In the genomic region with DNA sequence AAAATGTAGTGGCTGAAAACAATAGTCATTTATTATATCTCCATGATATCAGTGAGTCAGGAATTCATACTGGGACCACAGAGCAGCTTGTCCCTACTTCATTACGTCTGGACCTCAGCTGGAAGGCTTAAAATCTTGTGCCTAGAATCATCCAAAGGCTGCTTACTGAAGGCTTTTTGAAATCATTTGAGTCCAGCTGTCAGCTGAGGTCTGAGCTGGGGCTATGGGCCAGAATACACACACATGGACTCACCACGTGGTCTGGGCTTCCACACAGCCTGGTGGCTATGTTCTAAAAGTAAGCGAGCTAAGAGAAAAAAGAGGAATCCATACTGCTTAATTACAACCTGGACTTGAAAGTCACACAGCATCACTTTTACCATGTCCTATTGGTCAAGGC, we compare ENCODE assay signal across 15 cellular contexts.
A peak's percentile ranks its signal among the peaks of the same experiment; 100 is the strongest.
DNase-seq lines count a peak whose midpoint lies in the region; ATAC-seq lines count a peak whose summit lies in the region.
"Had no signal": no experiment of that assay in that cellular context is flagged by ENCODE, and none has a peak within 500 bp of the region (broad histone marks: within the 10 kb centered on the region; RNA-seq: fewer than 3 reads in every experiment).

No MANE protein-coding gene starts in this region.

- no peak overlapping the region for H3K4me3 ChIP-seq in GM23248
- H3K4me3 ChIP-seq: BLaER1, GM23338 had no signal

- no peaks in the 10 kb centered on the region for H3K9me3 ChIP-seq in GM23248 (ENCODE audit: low read depth)
- H3K9me3 ChIP-seq: BLaER1 had no signal

- no peak overlapping the region for H3K27ac Mint-ChIP-seq in stimulated activated naive B cell treated with anti-CD40 and anti-IgM and Interleukin-4, amounts not matched to agents 10 μg/mL and 1 μg/mL and 100 μg/mL, for 72 hours
- H3K27ac Mint-ChIP-seq: activated naive CD8-positive, alpha-beta T cell; GM23338; stimulated activated memory B cell treated with anti-CD40 and anti-IgM and Interleukin-4, amounts not matched to agents 10 μg/mL and 1 μg/mL and 100 μg/mL, for 72 hours had no signal

- H3K4me3 Mint-ChIP-seq in stimulated activated naive B cell treated with anti-CD40 and anti-IgM and Interleukin-4, amounts not matched to agents 10 μg/mL and 1 μg/mL and 100 μg/mL, for 72 hours: no peak overlapping the region
- H3K4me3 Mint-ChIP-seq: activated naive CD8-positive, alpha-beta T cell; GM23338; stimulated activated memory B cell treated with anti-CD40 and anti-IgM and Interleukin-4, amounts not matched to agents 10 μg/mL and 1 μg/mL and 100 μg/mL, for 72 hours had no signal

- H3K36me3 Mint-ChIP-seq in stimulated activated naive B cell treated with anti-CD40 and anti-IgM and Interleukin-4, amounts not matched to agents 10 μg/mL and 1 μg/mL and 100 μg/mL, for 72 hours: no peaks in the 10 kb centered on the region
- H3K36me3 Mint-ChIP-seq: activated naive CD8-positive, alpha-beta T cell; stimulated activated memory B cell treated with anti-CD40 and anti-IgM and Interleukin-4, amounts not matched to agents 10 μg/mL and 1 μg/mL and 100 μg/mL, for 72 hours had no signal

- H3K4me2 ChIP-seq in GM23248 (ENCODE audit: unreplicated experiment): no peak overlapping the region
- H3K4me2 ChIP-seq: BLaER1, GM23338 had no signal

- H3K9ac ChIP-seq in GM23248: no peak overlapping the region
- H3K9ac ChIP-seq: BLaER1 had no signal

- intact Hi-C loops in head of caudate nucleus (cut with DNase I) (no loop called here), sciatic nerve (cut with DNase I) (no loop called here)

- H3K27ac ChIP-seq in GM23248: no peak overlapping the region
- H3K27ac ChIP-seq: BLaER1 had no signal

- H3K36me3 ChIP-seq in GM23248 (ENCODE audit: low read depth): no peaks in the 10 kb centered on the region
- H3K36me3 ChIP-seq: BLaER1 had no signal

- H3K9me3 Mint-ChIP-seq in stimulated activated naive B cell treated with anti-CD40 and anti-IgM and Interleukin-4, amounts not matched to agents 10 μg/mL and 1 μg/mL and 100 μg/mL, for 72 hours: no peaks in the 10 kb centered on the region
- H3K9me3 Mint-ChIP-seq: GM23338 had no signal

- peak; percentile 98 for ATAC-seq in sciatic nerve
- no peak for ATAC-seq in stimulated activated naive B cell treated with anti-CD40 and anti-IgM and Interleukin-4, amounts not matched to agents 10 μg/mL and 1 μg/mL and 100 μg/mL, for 72 hours (replicated peaks)
- no peak for ATAC-seq in HG02588 (IDR thresholded peaks at IDR 0.05; ENCODE audit: unreplicated experiment)
- ATAC-seq: GM23338; stimulated activated memory B cell treated with anti-CD40 and anti-IgM and Interleukin-4, amounts not matched to agents 10 μg/mL and 1 μg/mL and 100 μg/mL, for 72 hours had no signal

- no peaks in the 10 kb centered on the region for H4K20me1 ChIP-seq in GM23248 (ENCODE audit: insufficient read depth)
- H4K20me1 ChIP-seq: BLaER1 had no signal

- 16 to 20% methylated on average over 3 of the region's 3 CpGs for WGBS in GM23248 (ENCODE audit: low coverage in 1 of 2, low lambda C conversion rate in 2 of 2, missing lambda C conversion rate in 2 of 2), 2 experiments

- H2AFZ ChIP-seq in GM23248: peak overlapping the region; percentile 33; the same call in 1 of the 2 replicates
- H2AFZ ChIP-seq: GM23338 had no signal

- H3K4me1 ChIP-seq in GM23248 (ENCODE audit: insufficient read depth): no peaks in the 10 kb centered on the region
- H3K4me1 ChIP-seq: BLaER1 had no signal

- no peaks in the 10 kb centered on the region for H3K4me1 Mint-ChIP-seq in stimulated activated naive B cell treated with anti-CD40 and anti-IgM and Interleukin-4, amounts not matched to agents 10 μg/mL and 1 μg/mL and 100 μg/mL, for 72 hours
- H3K4me1 Mint-ChIP-seq: GM23338; stimulated activated memory B cell treated with anti-CD40 and anti-IgM and Interleukin-4, amounts not matched to agents 10 μg/mL and 1 μg/mL and 100 μg/mL, for 72 hours had no signal

- DNase-seq in GM23248 (peak; percentile 15), astrocyte of the hippocampus (ENCODE audit: low read depth, low spot score) (peak; percentile 56), head of caudate nucleus (peak in 24 of 42 donors; percentile 3 to 51 (median 24)), sciatic nerve (ENCODE audit: low spot score) (peak; percentile 80), GDM1 (lab: John Stamatoyannopoulos, UW) (no peak), retina (no peak)
- no peak for DNase-seq in stimulated activated naive B cell treated with anti-CD40 and anti-IgM and Interleukin-4, amounts not matched to agents 10 μg/mL and 1 μg/mL and 100 μg/mL, for 72 hours
- DNase-seq: DND-41; hippocampal formation; stimulated activated CD4-positive, alpha-beta T cell treated with anti-CD3 and anti-CD28 coated beads, Interleukin-2, amount 100 ng/mL, for 48 hours had no signal

- H3F3A ChIP-seq in GM23248 (ENCODE audit: insufficient read depth): no peaks in the 10 kb centered on the region

- in situ Hi-C loops in GM23248 (cut with MboI): loop anchor here (10.0 kb wide), 1 partner anchor 218 kb away; no protein-coding TSS in a partner anchor

- no peaks in the 10 kb centered on the region for H3K27me3 ChIP-seq in GM23248 (replicated peaks; ENCODE audit: insufficient read depth)
- H3K27me3 ChIP-seq: BLaER1 had no signal

- no peaks in the 10 kb centered on the region for H3K79me2 ChIP-seq in GM23248 (ENCODE audit: insufficient read depth)

- no peaks in the 10 kb centered on the region for H3K9me2 ChIP-seq in GM23248 (ENCODE audit: insufficient read depth)

- H3K27me3 Mint-ChIP-seq in stimulated activated naive B cell treated with anti-CD40 and anti-IgM and Interleukin-4, amounts not matched to agents 10 μg/mL and 1 μg/mL and 100 μg/mL, for 72 hours: no peaks in the 10 kb centered on the region

Comparison
In these comparisons a context has a peak if more than half of its experiments do, and no peak if none do; other contexts are left out.
1. DNase-seq: peak in GM23248 (single experiment), astrocyte of the hippocampus (single experiment), head of caudate nucleus (24 of 42) and sciatic nerve (single experiment); none in GDM1 (single experiment), stimulated activated naive B cell treated with anti-CD40 and anti-IgM and Interleukin-4, amounts not matched to agents 10 μg/mL and 1 μg/mL and 100 μg/mL, for 72 hours (single experiment) and retina (single experiment).